12 cellular contexts compared by ENCODE assay signal in the genomic region with DNA sequence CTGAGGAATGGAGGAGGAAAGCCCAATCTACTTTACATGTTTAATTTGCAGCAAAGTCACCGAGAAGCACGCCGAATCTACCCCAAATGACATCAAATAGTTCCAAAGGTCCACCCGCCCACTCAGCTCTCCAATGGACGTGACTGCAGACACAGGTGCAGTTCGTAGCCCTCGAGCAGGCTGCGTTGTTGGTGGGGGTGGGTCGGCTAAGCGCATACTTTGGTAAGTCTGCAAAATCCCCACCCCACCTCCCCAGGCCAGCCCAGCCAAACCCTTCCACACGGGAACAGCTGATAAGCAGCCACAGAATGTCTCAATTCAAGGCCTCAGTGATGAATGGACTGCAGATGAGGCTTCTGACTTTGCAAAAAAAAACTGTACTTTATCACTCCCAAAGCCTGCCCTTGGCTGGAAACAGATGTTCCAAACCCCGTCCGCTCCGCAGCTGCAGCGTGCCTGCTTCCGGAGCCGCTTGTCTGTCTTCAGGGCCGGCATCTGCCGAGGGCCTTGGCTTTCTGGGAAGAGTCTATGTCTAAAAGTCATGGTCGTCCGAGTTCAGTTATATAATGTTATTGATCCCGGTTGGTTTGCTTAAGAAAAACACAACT. TPM values are rescaled to one million over a fixed set of nuclear protein-coding genes. Genes with fewer than 3 reads are reported as not detected.
DNase-seq lines count a peak whose midpoint lies in the region; ATAC-seq and FAIRE-seq lines count a peak whose summit lies in the region.
"Had no signal": no experiment of that assay in that cellular context is flagged by ENCODE, and none has a peak within 500 bp of the region (broad histone marks: within the 10 kb centered on the region; RNA-seq: fewer than 3 reads in every experiment).

No MANE protein-coding gene starts in this region.

- peak; percentile 43 for DNase-seq in Ammon's horn (ENCODE audit: low spot score)
- peak; percentile 24 for DNase-seq in OCI-M2 (lab: John Stamatoyannopoulos, UW; ENCODE audit: unreplicated experiment)
- DNase-seq in fibroblast of the conjunctiva (ENCODE audit: low read depth): peak; percentile 60
- DNase-seq in myocyte (ENCODE audit: low read depth): peak; percentile 86
- no peak for DNase-seq in NK-92 treated with Interleukin-12 subunit alpha and Interleukin-12 subunit beta, amount 100 ng/mL, for 24 hours (lab: John Stamatoyannopoulos, UW)
- no peak for DNase-seq in GM19239 (ENCODE audit: insufficient read length, low spot score)
- DNase-seq: CD4-positive, CD25-positive, alpha-beta regulatory T cell; H7; stimulated activated naive CD4-positive, alpha-beta T cell treated with Interleukin-2 at 50 U/mL for 16 hours had no signal

- FAIRE-seq in GM19239 (lab: Jason Lieb, UNC): no peak

- ATAC-seq in HG03045 (IDR thresholded peaks at IDR 0.05; ENCODE audit: unreplicated experiment) (no peak), GM18502 (IDR thresholded peaks at IDR 0.05; ENCODE audit: poor library complexity, unreplicated experiment) (no peak)
- ATAC-seq: left colon had no signal

RNA-seq across cellular contexts. Expression of a gene that starts 38.2 kb away (rescaled TPM):
- 2.2 and 2.5 TPM in 2 replicates for total RNA-seq in myocyte
- 0.33 TPM for polyA plus RNA-seq in myocyte (2012)

Comparison
In these comparisons a context has a peak if more than half of its experiments do, and no peak if none do; other contexts are left out.
1. DNase-seq: peak in Ammon's horn (single experiment), OCI-M2 (single experiment), fibroblast of the conjunctiva (single experiment) and myocyte (single experiment); none in NK-92 treated with Interleukin-12 subunit alpha and Interleukin-12 subunit beta, amount 100 ng/mL, for 24 hours (single experiment) and GM19239 (single experiment).